Comparison of ENCODE assay signal across 9 cellular contexts in genomic region chr1:214261206-214262123, GRCh38. TPM values are rescaled to one million over a fixed set of nuclear protein-coding genes. Genes with fewer than 3 reads are reported as not detected.
DNase-seq lines count a peak whose midpoint lies in the region; ATAC-seq and TF ChIP-seq lines count a peak whose summit lies in the region.
"Had no signal": no experiment of that assay in that cellular context is flagged by ENCODE, and none has a peak within 500 bp of the region (broad histone marks: within the 10 kb centered on the region; RNA-seq: fewer than 3 reads in every experiment).

No MANE protein-coding gene starts in this region.

- H3K27me3 ChIP-seq in CD4-positive, CD25-positive, alpha-beta regulatory T cell (ENCODE audit: control insufficient read depth, insufficient read depth, low read length): peaks cover 36% of the 10 kb centered on the region
- no peaks in the 10 kb centered on the region for H3K27me3 ChIP-seq in lung (ENCODE audit: control insufficient read depth, insufficient read depth)

- WGBS in lung, 2 donors: 10 to 16% methylated on average over 15 of the region's 15 CpGs

- peak; percentile 89 to 95 for ATAC-seq in CD4-positive, CD25-positive, alpha-beta regulatory T cell (ENCODE audit: low read depth in 2 of 2)
- ATAC-seq in GM19372 (IDR thresholded peaks at IDR 0.05; ENCODE audit: low read depth, unreplicated experiment): peak; percentile 99
- ATAC-seq in HG03442 (IDR thresholded peaks at IDR 0.05; ENCODE audit: unreplicated experiment): peak; percentile 94
- peak; percentile 95 for ATAC-seq in lung (ENCODE audit: insufficient read depth, low FRiP score)

- H3K4me3 Mint-ChIP-seq in CD4-positive, CD25-positive, alpha-beta regulatory T cell: no peak overlapping the region
- H3K4me3 Mint-ChIP-seq: T-helper 1 cell treated with Interleukin-12 subunit alpha and Interleukin-12 subunit beta and Interleukin-4 antibody, amounts not matched to agents 30 μg/mL and 1 μg/mL, for 36 hours had no signal

- peaks cover 0 to 7% (median 2%) of the 10 kb centered on the region in 4 donors for H3K4me1 Mint-ChIP-seq in CD4-positive, CD25-positive, alpha-beta regulatory T cell

- H3K4me1 ChIP-seq in CD4-positive, CD25-positive, alpha-beta regulatory T cell (ENCODE audit: control insufficient read depth, insufficient read depth, low read length, poor library complexity, severe bottlenecking): peaks cover 4% of the 10 kb centered on the region
- no peaks in the 10 kb centered on the region for H3K4me1 ChIP-seq in lung (ENCODE audit: control insufficient read depth in 2 of 2, insufficient read depth in 2 of 2, low read length in 2 of 2)

- no peak overlapping the region for H3K4me3 ChIP-seq in CD4-positive, CD25-positive, alpha-beta regulatory T cell (ENCODE audit: low read depth, low read length)
- H3K4me3 ChIP-seq in lung: no peak overlapping the region

- H3K27me3 Mint-ChIP-seq in CD4-positive, CD25-positive, alpha-beta regulatory T cell: peaks cover 80% of the 10 kb centered on the region

- no peak overlapping the region for H3K27ac ChIP-seq in CD4-positive, CD25-positive, alpha-beta regulatory T cell (ENCODE audit: insufficient read depth, low read length, poor library complexity, severe bottlenecking)
- H3K27ac ChIP-seq in lung (ENCODE audit: low read depth in 1 of 2, low read length in 1 of 2): peak overlapping the region in 1 of 2 donors; percentile 77

- no peak overlapping the region for H3K27ac Mint-ChIP-seq in CD4-positive, CD25-positive, alpha-beta regulatory T cell
- H3K27ac Mint-ChIP-seq: T-helper 1 cell treated with Interleukin-12 subunit alpha and Interleukin-12 subunit beta and Interleukin-4 antibody, amounts not matched to agents 30 μg/mL and 1 μg/mL, for 36 hours had no signal

- no peaks in the 10 kb centered on the region for H3K36me3 Mint-ChIP-seq in CD4-positive, CD25-positive, alpha-beta regulatory T cell

- DNase-seq in CD4-positive, CD25-positive, alpha-beta regulatory T cell: peak; percentile 64 to 77 (median 73)
- DNase-seq in NCI-H524 treated with DMSO at 0.1 percent for 48 hours (lab: John Stamatoyannopoulos, UW) (peak; percentile 34), dedifferentiated amniotic fluid mesenchymal stem cell (ENCODE audit: extremely low spot score) (peak; percentile 87), lung (ENCODE audit: low spot score) (peak; percentile 85)
- peak; percentile 83 for DNase-seq in activated CD4-positive, alpha-beta T cell treated with anti-CD3 and anti-CD28 coated beads, Interleukin-2, amount 50 U/mL, for 1 hour
- DNase-seq in stimulated activated CD8-positive, alpha-beta memory T cell treated with anti-CD3 and anti-CD28 coated beads, Interleukin-12 subunit alpha, Interleukin-12 subunit beta, amount 100 ng/mL, for 1 hour (ENCODE audit: low read depth): peak; percentile 67

- no peaks in the 10 kb centered on the region for H3K36me3 ChIP-seq in CD4-positive, CD25-positive, alpha-beta regulatory T cell (ENCODE audit: control insufficient read depth, insufficient read depth, low read length)
- H3K36me3 ChIP-seq in lung (ENCODE audit: control insufficient read depth in 2 of 2, insufficient read depth in 2 of 2, low read length in 2 of 2): no peaks in the 10 kb centered on the region

- no peaks in the 10 kb centered on the region for H3K9me3 Mint-ChIP-seq in CD4-positive, CD25-positive, alpha-beta regulatory T cell
- H3K9me3 Mint-ChIP-seq: T-helper 1 cell treated with Interleukin-12 subunit alpha and Interleukin-12 subunit beta and Interleukin-4 antibody, amounts not matched to agents 30 μg/mL and 1 μg/mL, for 36 hours had no signal

- peak; percentile 90 for TF ChIP-seq CTCF in lung (IDR thresholded peaks at IDR 0.05; ENCODE audit: control extremely low read depth, extremely low read depth)

- H3K9me3 ChIP-seq in CD4-positive, CD25-positive, alpha-beta regulatory T cell (ENCODE audit: control insufficient read depth in 2 of 2, low read length in 2 of 2): no peaks in the 10 kb centered on the region
- no peaks in the 10 kb centered on the region for H3K9me3 ChIP-seq in lung (ENCODE audit: control insufficient read depth in 2 of 2, insufficient read depth in 1 of 2, low read length in 1 of 2)

RNA-seq across cellular contexts. Expression of gene SMYD2, which starts 19.5 kb away (rescaled TPM):
- 30.9 TPM for total RNA-seq in CD4-positive, CD25-positive, alpha-beta regulatory T cell
- polyA plus RNA-seq in CD4-positive, CD25-positive, alpha-beta regulatory T cell: 10 to 100 TPM; 43.1 to 52.3 (median 47.2) TPM
- total RNA-seq in lung: 10 to 100 TPM; 31.2 to 48.6 TPM
- polyA plus RNA-seq in lung: 10 to 100 TPM; 20.6 to 25.2 TPM

Comparison
In these comparisons a context has a peak if more than half of its experiments do, and no peak if none do; other contexts are left out.
1. DNase-seq: peak in every context shown above with its lines; median percentile 87 in dedifferentiated amniotic fluid mesenchymal stem cell; 85 in lung; 83 in activated CD4-positive, alpha-beta T cell treated with anti-CD3 and anti-CD28 coated beads, Interleukin-2, amount 50 U/mL, for 1 hour; 73 in CD4-positive, CD25-positive, alpha-beta regulatory T cell; 67 in stimulated activated CD8-positive, alpha-beta memory T cell treated with anti-CD3 and anti-CD28 coated beads, Interleukin-12 subunit alpha, Interleukin-12 subunit beta, amount 100 ng/mL, for 1 hour; 34 in NCI-H524 treated with DMSO at 0.1 percent for 48 hours.